Comparison of ENCODE assay signal across 9 cellular contexts in the genomic region with DNA sequence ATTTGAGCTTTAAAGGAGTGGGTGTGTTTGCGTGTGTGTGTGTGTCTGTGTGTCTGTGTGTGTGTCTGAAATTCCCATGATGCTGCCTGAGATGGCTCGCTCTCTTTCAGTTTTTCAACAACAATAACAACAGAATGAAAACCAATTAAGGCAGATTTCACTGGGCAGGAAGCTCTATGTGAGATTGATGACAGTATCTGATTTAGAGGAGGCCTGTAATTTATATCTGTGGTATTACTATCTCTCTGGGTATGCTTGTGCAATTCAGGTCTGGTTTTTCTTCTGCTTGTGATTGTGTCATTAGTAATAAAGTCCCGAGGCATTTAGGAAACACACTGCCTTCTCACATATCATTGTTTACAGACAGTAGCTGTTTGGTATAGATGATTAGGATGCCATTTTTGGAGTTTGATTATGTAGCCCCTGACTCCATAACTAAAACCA.
DNase-seq lines count a peak whose midpoint lies in the region; ATAC-seq and TF ChIP-seq lines count a peak whose summit lies in the region.
"Had no signal": no experiment of that assay in that cellular context is flagged by ENCODE, and none has a peak within 500 bp of the region (broad histone marks: within the 10 kb centered on the region; RNA-seq: fewer than 3 reads in every experiment).

No MANE protein-coding gene starts in this region.

- H3K9me3 Mint-ChIP-seq in activated CD4-positive, alpha-beta T cell treated with anti-CD3 and anti-CD28 coated beads for 36 hours (ENCODE audit: low read depth): no peaks in the 10 kb centered on the region
- no peaks in the 10 kb centered on the region for H3K9me3 Mint-ChIP-seq in stimulated activated effector memory CD8-positive, alpha-beta T cell treated with anti-CD3 and anti-CD28 coated beads, Interleukin-12 subunit alpha, Interleukin-12 subunit beta, amount 100 ng/mL, for 72 hours

- no peak overlapping the region for H3K4me3 Mint-ChIP-seq in activated CD4-positive, alpha-beta T cell treated with anti-CD3 and anti-CD28 coated beads for 36 hours
- no peak overlapping the region for H3K4me3 Mint-ChIP-seq in stimulated activated effector memory CD8-positive, alpha-beta T cell treated with anti-CD3 and anti-CD28 coated beads, Interleukin-12 subunit alpha, Interleukin-12 subunit beta, amount 100 ng/mL, for 72 hours

- intact Hi-C loops in activated CD4-positive, alpha-beta T cell treated with anti-CD3 and anti-CD28 coated beads for 36 hours (cut with DNase I, micrococcal nuclease): loop anchor here in 1 of 2 experiments (5.0 kb wide), 1 partner anchor 67 kb away; no protein-coding TSS in a partner anchor

- H3K36me3 ChIP-seq in SJSA1: no peaks in the 10 kb centered on the region

- ATAC-seq in activated CD4-positive, alpha-beta T cell treated with anti-CD3 and anti-CD28 coated beads for 36 hours: no peak
- ATAC-seq in stimulated activated effector memory CD8-positive, alpha-beta T cell treated with anti-CD3 and anti-CD28 coated beads, Interleukin-12 subunit alpha, Interleukin-12 subunit beta, amount 100 ng/mL, for 72 hours: peak; percentile 42

- peak overlapping the region; percentile 96 for H3K27ac ChIP-seq in SJSA1

- H3K36me3 Mint-ChIP-seq in activated CD4-positive, alpha-beta T cell treated with anti-CD3 and anti-CD28 coated beads for 36 hours (ENCODE audit: low read depth): peaks cover 17% of the 10 kb centered on the region
- no peaks in the 10 kb centered on the region for H3K36me3 Mint-ChIP-seq in stimulated activated effector memory CD8-positive, alpha-beta T cell treated with anti-CD3 and anti-CD28 coated beads, Interleukin-12 subunit alpha, Interleukin-12 subunit beta, amount 100 ng/mL, for 72 hours

- POLR2A ChIA-PET in activated CD4-positive, alpha-beta T cell treated with anti-CD3 and anti-CD28 coated beads for 36 hours (lab: Charles Lee): no interaction called here

- H3K27ac Mint-ChIP-seq in activated CD4-positive, alpha-beta T cell treated with anti-CD3 and anti-CD28 coated beads for 36 hours: peak overlapping the region; percentile 64
- peak overlapping the region; percentile 69 for H3K27ac Mint-ChIP-seq in stimulated activated effector memory CD8-positive, alpha-beta T cell treated with anti-CD3 and anti-CD28 coated beads, Interleukin-12 subunit alpha, Interleukin-12 subunit beta, amount 100 ng/mL, for 72 hours

- H3K27me3 ChIP-seq in SJSA1 (replicated peaks): no peaks in the 10 kb centered on the region

- H3K4me3 ChIP-seq in SJSA1 (no peak overlapping the region), fibroblast of pulmonary artery (replicated peaks; ENCODE audit: low read depth, low read length) (peak overlapping the region; percentile 8)

- DNase-seq in activated CD4-positive, alpha-beta T cell treated with anti-CD3 and anti-CD28 coated beads for 36 hours: no peak
- no peak for DNase-seq in activated CD4-positive, alpha-beta T cell treated with anti-CD3 and anti-CD28 coated beads, Interleukin-2, amount 50 U/mL, for 4 hours
- DNase-seq in SJSA1 (ENCODE audit: low read depth in 1 of 2, low spot score in 2 of 2): peak in 1 of 2 experiments; percentile 70
- peak; percentile 75 for DNase-seq in fibroblast of pulmonary artery (ENCODE audit: low read depth)
- no peak for DNase-seq in stimulated activated effector memory CD8-positive, alpha-beta T cell treated with anti-CD3 and anti-CD28 coated beads, Interleukin-12 subunit alpha, Interleukin-12 subunit beta, amount 100 ng/mL, for 72 hours (ENCODE audit: low spot score in 2 of 2)
- DNase-seq in DMS153 (lab: John Stamatoyannopoulos, UW): no peak
- no peak for DNase-seq in activated CD8-positive, alpha-beta memory T cell treated with anti-CD3 and anti-CD28 coated beads for 24 hours
- DNase-seq in DMS53 treated with DMSO at 0.1 percent for 48 hours (lab: John Stamatoyannopoulos, UW; ENCODE audit: unreplicated experiment): no peak
- DNase-seq: C1 segment of cervical spinal cord had no signal

- H3K4me1 Mint-ChIP-seq in activated CD4-positive, alpha-beta T cell treated with anti-CD3 and anti-CD28 coated beads for 36 hours: peaks cover 51% of the 10 kb centered on the region
- H3K4me1 Mint-ChIP-seq in stimulated activated effector memory CD8-positive, alpha-beta T cell treated with anti-CD3 and anti-CD28 coated beads, Interleukin-12 subunit alpha, Interleukin-12 subunit beta, amount 100 ng/mL, for 72 hours: peaks cover 31% of the 10 kb centered on the region

- H3K9me3 ChIP-seq in SJSA1 (replicated peaks): no peaks in the 10 kb centered on the region

- no peak for TF ChIP-seq CTCF in fibroblast of pulmonary artery (IDR thresholded peaks at IDR 0.05; ENCODE audit: low read length, missing control alignments)

- H3K27me3 Mint-ChIP-seq in activated CD4-positive, alpha-beta T cell treated with anti-CD3 and anti-CD28 coated beads for 36 hours: no peaks in the 10 kb centered on the region

- CTCF ChIA-PET in activated CD4-positive, alpha-beta T cell treated with anti-CD3 and anti-CD28 coated beads for 36 hours (lab: Charles Lee): interaction anchor here (0.7 to 1.3 kb wide), 4 partner anchors 11 to 40 kb away, joined by 3 to 7 read pairs (median 3); no protein-coding TSS in a partner anchor

- peaks cover 89% of the 10 kb centered on the region for H3K4me1 ChIP-seq in SJSA1 (replicated peaks)
